ENCODE assay signal across 15 cellular contexts in the genomic region with DNA sequence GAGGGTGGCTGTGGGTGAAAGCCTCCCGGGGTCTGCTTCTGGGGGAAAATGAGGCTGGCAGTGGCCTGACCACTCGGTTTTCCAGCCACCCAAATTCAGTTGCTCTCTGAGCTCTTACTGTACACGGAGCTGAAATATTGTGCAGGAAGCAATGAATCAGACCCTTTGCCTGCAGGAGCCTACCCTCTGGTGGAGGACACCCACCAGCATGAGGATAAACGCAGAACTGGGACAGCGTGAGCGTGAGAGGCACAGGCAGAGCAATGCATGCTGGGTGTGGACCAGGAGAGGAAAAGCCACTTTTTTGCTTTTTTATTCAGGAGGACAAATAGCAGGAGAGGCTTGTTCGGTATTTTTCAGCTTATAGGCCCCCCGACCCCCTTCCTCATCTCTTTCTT.
DNase-seq lines count a peak whose midpoint lies in the region; ATAC-seq, FAIRE-seq and TF ChIP-seq lines count a peak whose summit lies in the region.
"Had no signal": no experiment of that assay in that cellular context is flagged by ENCODE, and none has a peak within 500 bp of the region (broad histone marks: within the 10 kb centered on the region; RNA-seq: fewer than 3 reads in every experiment).

No MANE protein-coding gene starts in this region.

- in situ Hi-C loops in mammary epithelial cell (cut with MboI; ENCODE audit: low sequenced_read_pairs in 2 of 2) (no loop called here), K562 (cut with MboI) (no loop called here)

- H3K4me1 ChIP-seq in breast epithelium, result no peaks in the 10 kb centered on the region
- no peaks in the 10 kb centered on the region for H3K4me1 ChIP-seq in mammary epithelial cell (ENCODE audit: insufficient read depth, low read length)
- peaks cover 7 to 8% of the 10 kb centered on the region in 2 experiments; a peak in 4 of 5 replicates for H3K4me1 ChIP-seq in K562 (replicated peaks in 1 of 2; ENCODE audit: control insufficient read depth in 2 of 2, insufficient read depth in 2 of 2, low read length in 2 of 2)
- peaks cover 53% of the 10 kb centered on the region for H3K4me1 ChIP-seq in upper lobe of right lung

- TF ChIP-seq RAD21 in K562 (CRISPR knock-in tag; conservative IDR thresholded peaks at IDR 0.05 in 1 of 2, IDR thresholded peaks at IDR 0.05 in 1 of 2), result no peak; a peak in 1 of 4 replicates

- TF ChIP-seq POLR2A in breast epithelium (IDR thresholded peaks at IDR 0.05), result no peak
- TF ChIP-seq POLR2A in K562 (conservative IDR thresholded peaks at IDR 0.05), result no peak

- H3K4me1 Mint-ChIP-seq in naive B cell, result peaks cover 60 to 87% (median 86%) of the 10 kb centered on the region in 3 donors

- ATAC-seq in K562 (peak; percentile 42), naive B cell (ENCODE audit: low read depth in 2 of 2) (no peak), upper lobe of right lung (peak; percentile 7)
- ATAC-seq: HCT116 had no signal

- BruUV-seq in mammary epithelial cell (replicated peaks; lab: Mats Ljungman, UMichigan) (no TSS peak), K562 (replicated peaks; lab: Mats Ljungman, UMichigan) (no TSS peak)

- H2AFZ ChIP-seq in mammary epithelial cell (ENCODE audit: low read depth, low read length) (no peak overlapping the region), K562 (ENCODE audit: low read depth, low read length) (no peak overlapping the region)

- H3K27me3 Mint-ChIP-seq in naive B cell, result no peaks in the 10 kb centered on the region

- TF ChIP-seq CTCF in breast epithelium (IDR thresholded peaks at IDR 0.05), result no peak
- no peak for TF ChIP-seq CTCF in mammary epithelial cell (conservative IDR thresholded peaks at IDR 0.05 in 1 of 2, IDR thresholded peaks at IDR 0.05 in 1 of 2; ENCODE audit: extremely low read depth in 1 of 2, insufficient read depth in 1 of 2, low read depth in 1 of 2, low read length in 2 of 2)
- TF ChIP-seq CTCF in K562 (IDR thresholded peaks at IDR 0.05 in 2 of 3, conservative IDR thresholded peaks at IDR 0.05 in 1 of 3; ENCODE audit: insufficient read depth in 2 of 3, low read depth in 1 of 3, low read length in 3 of 3), result peak in 1 of 3 experiments; percentile 15; a peak in 1 of 6 replicates
- no peak for TF ChIP-seq CTCF in upper lobe of right lung (IDR thresholded peaks at IDR 0.05)

- H3K36me3 ChIP-seq in breast epithelium (no peaks in the 10 kb centered on the region), mammary epithelial cell (ENCODE audit: insufficient read depth, low read length) (no peaks in the 10 kb centered on the region), K562 (ENCODE audit: control insufficient read depth, insufficient read depth, low read length) (no peaks in the 10 kb centered on the region), upper lobe of right lung (no peaks in the 10 kb centered on the region)
- H3K36me3 ChIP-seq: spleen had no signal

- H3K9me3 ChIP-seq in breast epithelium, result no peaks in the 10 kb centered on the region
- peaks cover 12% of the 10 kb centered on the region for H3K9me3 ChIP-seq in mammary epithelial cell (replicated peaks; ENCODE audit: insufficient read depth, low read length)
- no peaks in the 10 kb centered on the region for H3K9me3 ChIP-seq in K562 (replicated peaks; ENCODE audit: control insufficient read depth, insufficient read depth, low read depth, low read length)
- no peaks in the 10 kb centered on the region for H3K9me3 ChIP-seq in upper lobe of right lung
- H3K9me3 ChIP-seq: spleen had no signal

- H3K9ac ChIP-seq in mammary epithelial cell (ENCODE audit: insufficient read depth, low read length), result no peak overlapping the region
- H3K9ac ChIP-seq in K562 (ENCODE audit: insufficient read depth in 1 of 2, low read depth in 2 of 2, low read length in 2 of 2), result no peak overlapping the region

- H3K36me3 Mint-ChIP-seq in naive B cell, result no peaks in the 10 kb centered on the region

- no peaks in the 10 kb centered on the region for H3K9me1 ChIP-seq in K562 (ENCODE audit: control insufficient read depth, insufficient read depth, low read length)

- DNase-seq in breast epithelium (ENCODE audit: low spot score in 2 of 2) (no peak), mammary epithelial cell (no peak), K562 (ENCODE audit: extremely low read depth in 1 of 4, low spot score in 3 of 4) (no peak), naive B cell (no peak), upper lobe of right lung (no peak), H4 (ENCODE audit: low spot score) (no peak), NCI-H128 (lab: John Stamatoyannopoulos, UW; ENCODE audit: unreplicated experiment) (no peak), germinal center (ENCODE audit: low spot score) (no peak)
- DNase-seq: activated CD8-positive, alpha-beta memory T cell treated with anti-CD3 and anti-CD28 coated beads, Interleukin-2, amount 50 U/mL, for 4 hours; central memory CD4-positive, alpha-beta T cell; NCI-H1417; T1000 had no signal

- FAIRE-seq in K562 (lab: Jason Lieb, UNC), result no peak
- FAIRE-seq: A204.1 had no signal

- H3K4me3 ChIP-seq in breast epithelium, result no peak overlapping the region
- no peak overlapping the region for H3K4me3 ChIP-seq in mammary epithelial cell (replicated peaks in 1 of 3; ENCODE audit: insufficient read depth in 1 of 3, low read depth in 2 of 3, low read length in 3 of 3)
- no peak overlapping the region for H3K4me3 ChIP-seq in K562
- no peak overlapping the region for H3K4me3 ChIP-seq in upper lobe of right lung

- H4K20me1 ChIP-seq in mammary epithelial cell (ENCODE audit: insufficient read depth, low read length) (no peaks in the 10 kb centered on the region), K562 (replicated peaks; ENCODE audit: control insufficient read depth, insufficient read depth, low read length) (no peaks in the 10 kb centered on the region)

- H3K27ac Mint-ChIP-seq in naive B cell, result peak overlapping the region; percentile 49 to 95 (median 70)

- peak overlapping the region; percentile 51 to 88 (median 74) for H3K4me3 Mint-ChIP-seq in naive B cell

- TF ChIP-seq EP300 in K562 (IDR thresholded peaks at IDR 0.05; ENCODE audit: low read length), result no peak

- WGBS in mammary epithelial cell (ENCODE audit: low coverage, missing lambda C conversion rate), result 68% methylated on average over 8 of the region's 8 CpGs
- WGBS in K562 (ENCODE audit: insufficient coverage, low coverage, missing lambda C conversion rate), result 20% methylated on average over 8 of the region's 8 CpGs

- H3K27me3 ChIP-seq in breast epithelium, result no peaks in the 10 kb centered on the region
- H3K27me3 ChIP-seq in mammary epithelial cell (ENCODE audit: insufficient read depth, low read length), result no peaks in the 10 kb centered on the region
- H3K27me3 ChIP-seq in K562 (ENCODE audit: control insufficient read depth in 2 of 2, insufficient read depth in 2 of 2, low read length in 2 of 2), result peaks cover 2 to 32% of the 10 kb centered on the region in 2 experiments; a peak in 3 of 5 replicates
- no peaks in the 10 kb centered on the region for H3K27me3 ChIP-seq in upper lobe of right lung
- H3K27me3 ChIP-seq: spleen had no signal

- peaks cover 0 to 5% (median 0%) of the 10 kb centered on the region in 7 donors for H3K9me3 Mint-ChIP-seq in naive B cell

- dilution Hi-C loops in mammary epithelial cell (cut with HindIII; ENCODE audit: low sequenced_read_pairs), result no loop called here

- CTCF ChIA-PET in mammary epithelial cell (lab: Charles Lee; ENCODE audit: low non-redundant PET), result no interaction called here
- CTCF ChIA-PET in K562 (lab: Yijun Ruan, JAX; ENCODE audit: low intra/inter-chr PET ratio), result no interaction called here

- POLR2A ChIA-PET in K562 (lab: Yijun Ruan, JAX), result interaction anchor here (0.6 to 1.2 kb wide), 3 partner anchors 10 to 65 kb away, joined by 3 to 4 read pairs (median 3); no protein-coding TSS in a partner anchor

- intact Hi-C loops in breast epithelium (cut with DNase I; ENCODE audit: low total_unique reads) (no loop called here), mammary epithelial cell (cut with micrococcal nuclease) (no loop called here), K562 (cut with micrococcal nuclease) (loop anchor here (5.0 kb wide), 2 partner anchors 150 to 295 kb away; no protein-coding TSS in a partner anchor), upper lobe of right lung (cut with DNase I) (no loop called here)

- H3K4me2 ChIP-seq in mammary epithelial cell (ENCODE audit: insufficient read depth, low read depth, low read length) (no peak overlapping the region), K562 (ENCODE audit: insufficient read depth, low read length) (no peak overlapping the region)

- peak overlapping the region; percentile 21 to 89 for H3K27ac ChIP-seq in breast epithelium
- H3K27ac ChIP-seq in mammary epithelial cell (ENCODE audit: insufficient read depth, low read depth, low read length), result no peak overlapping the region
- H3K27ac ChIP-seq in K562 (ENCODE audit: extremely low read depth, low read depth, low read length), result no peak overlapping the region
- peak overlapping the region; percentile 63 for H3K27ac ChIP-seq in upper lobe of right lung

- H3K79me2 ChIP-seq in mammary epithelial cell (ENCODE audit: insufficient read depth, low read length) (no peaks in the 10 kb centered on the region), K562 (ENCODE audit: control insufficient read depth, insufficient read depth, low read length) (no peaks in the 10 kb centered on the region)

TF ChIP-seq in K562, 482 proteins besides CTCF, POLR2A, EP300 and RAD21 (continues in another document):
- TF ChIP-seq ZNF277 (CRISPR knock-in tag; IDR thresholded peaks at IDR 0.05; ENCODE audit: borderline replicate concordance) (no peak), ZNF766 (CRISPR knock-in tag; conservative IDR thresholded peaks at IDR 0.05) (no peak), TCFL5 (CRISPR knock-in tag; conservative IDR thresholded peaks at IDR 0.05) (no peak)

Comparison
In these comparisons a context has a peak if more than half of its experiments do, and no peak if none do; other contexts are left out.
1. H3K27ac ChIP-seq: peak in breast epithelium (2 of 2) and upper lobe of right lung (single experiment); none in mammary epithelial cell (single experiment) and K562 (single experiment).
2. ATAC-seq: peak in K562 (single experiment) and upper lobe of right lung (single experiment); none in naive B cell (0 of 2).